ENCODE assay signal across 10 cellular contexts in the genomic region with DNA sequence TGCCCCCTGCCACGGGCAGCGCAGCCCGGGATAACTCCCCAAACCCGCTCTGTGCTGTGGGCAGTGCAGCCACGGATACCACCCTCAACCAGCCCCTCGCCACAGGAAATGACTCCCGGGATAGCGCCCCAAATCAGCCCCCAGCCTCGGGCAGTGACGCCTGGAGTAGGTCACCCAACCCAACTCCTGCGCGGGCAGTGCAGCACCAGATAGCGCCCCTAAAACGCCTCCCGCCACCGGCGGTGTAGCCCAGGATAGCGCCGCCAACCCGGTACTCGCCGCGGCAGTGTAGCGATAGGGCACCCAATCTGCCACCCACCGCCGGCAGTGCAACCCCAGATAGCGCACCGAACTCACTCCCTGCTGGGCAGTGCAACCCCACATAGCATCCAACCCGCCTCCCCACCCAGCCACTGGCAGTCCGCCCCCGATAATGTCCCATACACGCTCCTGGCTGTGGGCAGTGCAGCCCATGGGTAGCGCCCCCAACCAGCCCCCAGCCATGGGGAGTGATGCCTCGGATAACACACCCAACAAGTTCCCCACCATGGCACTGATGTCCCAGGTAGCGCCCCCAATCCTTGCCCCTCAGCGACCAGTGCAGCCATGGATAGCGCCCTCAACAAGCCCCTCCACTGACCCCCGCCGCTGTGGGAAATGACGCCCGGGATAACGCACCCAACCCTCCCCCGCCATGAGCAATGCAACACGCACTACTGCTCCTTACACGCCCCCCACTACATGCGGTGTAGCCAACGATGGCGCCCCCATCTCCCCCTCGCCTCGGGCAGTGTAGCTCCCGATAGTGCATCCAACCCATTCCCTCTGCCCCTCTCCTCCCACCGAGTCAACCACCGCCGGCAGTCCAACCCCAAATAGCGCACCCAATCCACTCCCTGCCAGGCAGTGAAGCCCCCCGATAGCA. TPM values are rescaled to one million over a fixed set of nuclear protein-coding genes. Genes with fewer than 3 reads are reported as not detected.
DNase-seq lines count a peak whose midpoint lies in the region; ATAC-seq and TF ChIP-seq lines count a peak whose summit lies in the region.
"Had no signal": no experiment of that assay in that cellular context is flagged by ENCODE, and none has a peak within 500 bp of the region (broad histone marks: within the 10 kb centered on the region; RNA-seq: fewer than 3 reads in every experiment).

No MANE protein-coding gene starts in this region.

- intact Hi-C loops in heart right ventricle (cut with DNase I), result loop anchor here in 7 of 10 donors (2.0 to 10.0 kb wide), 5 partner anchors 63 to 231 kb away; no protein-coding TSS in a partner anchor
- intact Hi-C loops in activated CD4-positive, alpha-beta memory T cell treated with anti-CD3 and anti-CD28 coated beads for 36 hours (cut with micrococcal nuclease), result loop anchor here (5.0 kb wide), 2 partner anchors 36 to 64 kb away; no protein-coding TSS in a partner anchor
- intact Hi-C loops in PC-3 (cut with micrococcal nuclease), result loop anchor here (10.0 kb wide), 1 partner anchor 271 kb away; the partner anchor contains the start of gene FBXO7

- H3F3A ChIP-seq in PC-3 (ENCODE audit: low read length, unreplicated experiment), result no peaks in the 10 kb centered on the region

- no peaks in the 10 kb centered on the region for H3K9me2 ChIP-seq in PC-3 (replicated peaks; ENCODE audit: low read length)

- H3K4me3 Mint-ChIP-seq in activated CD4-positive, alpha-beta memory T cell treated with anti-CD3 and anti-CD28 coated beads for 36 hours, result peak overlapping the region; percentile 70

- H3K4me1 Mint-ChIP-seq in activated CD4-positive, alpha-beta memory T cell treated with anti-CD3 and anti-CD28 coated beads for 36 hours (ENCODE audit: low read depth), result peaks cover 48% of the 10 kb centered on the region

- no peak for TF ChIP-seq EP300 in upper lobe of left lung (IDR thresholded peaks at IDR 0.05)

- no peaks in the 10 kb centered on the region for H3K36me3 ChIP-seq in heart right ventricle
- no peaks in the 10 kb centered on the region for H3K36me3 ChIP-seq in right atrium auricular region
- H3K36me3 ChIP-seq in iPS-18a (ENCODE audit: control insufficient read depth, low read depth, low read length), result no peaks in the 10 kb centered on the region
- no peaks in the 10 kb centered on the region for H3K36me3 ChIP-seq in upper lobe of left lung
- H3K36me3 ChIP-seq in PC-3 (ENCODE audit: low read depth, low read length), result no peaks in the 10 kb centered on the region

- H3K9me3 ChIP-seq in heart right ventricle, result no peaks in the 10 kb centered on the region
- no peaks in the 10 kb centered on the region for H3K9me3 ChIP-seq in right atrium auricular region
- H3K9me3 ChIP-seq in iPS-18a (ENCODE audit: control insufficient read depth, low read depth, low read length), result no peaks in the 10 kb centered on the region
- no peaks in the 10 kb centered on the region for H3K9me3 ChIP-seq in upper lobe of left lung
- no peaks in the 10 kb centered on the region for H3K9me3 ChIP-seq in PC-3 (ENCODE audit: low read length)

- no peak overlapping the region for H3K4me2 ChIP-seq in PC-3 (ENCODE audit: low read length)

- BruUV-seq in PC-3 (replicated peaks; lab: Mats Ljungman, UMichigan), result no TSS peak

- H3K27ac ChIP-seq in heart right ventricle, result no peak overlapping the region
- no peak overlapping the region for H3K27ac ChIP-seq in right atrium auricular region
- no peak overlapping the region for H3K27ac ChIP-seq in iPS-18a (ENCODE audit: low read length)
- H3K27ac ChIP-seq in upper lobe of left lung, result no peak overlapping the region
- H3K27ac ChIP-seq in PC-3 (ENCODE audit: low read length), result no peak overlapping the region

- no peak for TF ChIP-seq POLR2A in upper lobe of left lung (IDR thresholded peaks at IDR 0.05)

- H3K27me3 Mint-ChIP-seq in activated CD4-positive, alpha-beta memory T cell treated with anti-CD3 and anti-CD28 coated beads for 36 hours, result peaks cover 6% of the 10 kb centered on the region

- DNase-seq in heart right ventricle (no peak), right atrium auricular region (ENCODE audit: low spot score) (no peak), upper lobe of left lung (peak in 1 of 2 donors; percentile 72), PC-3 (no peak)
- peak; percentile 29 for DNase-seq in activated CD4-positive, alpha-beta memory T cell treated with anti-CD3 and anti-CD28 coated beads for 36 hours
- DNase-seq in activated CD4-positive, CD25-positive, alpha-beta regulatory T cell (lab: John Stamatoyannopoulos, UW), result no peak

- H3K27ac Mint-ChIP-seq in activated CD4-positive, alpha-beta memory T cell treated with anti-CD3 and anti-CD28 coated beads for 36 hours, result no peak overlapping the region

- no peak overlapping the region for H3K9ac ChIP-seq in iPS-18a (ENCODE audit: low read length)
- H3K9ac ChIP-seq in PC-3 (ENCODE audit: low read length), result no peak overlapping the region

- H3K36me3 Mint-ChIP-seq in activated CD4-positive, alpha-beta memory T cell treated with anti-CD3 and anti-CD28 coated beads for 36 hours, result no peaks in the 10 kb centered on the region

- peaks cover 0 to 42% (median 22%) of the 10 kb centered on the region in 7 donors for H3K27me3 ChIP-seq in heart right ventricle
- H3K27me3 ChIP-seq in right atrium auricular region, result no peaks in the 10 kb centered on the region
- peaks cover 53% of the 10 kb centered on the region for H3K27me3 ChIP-seq in iPS-18a (ENCODE audit: control insufficient read depth, insufficient read depth, low read length)
- H3K27me3 ChIP-seq in upper lobe of left lung, result peaks cover 0 to 19% (median 6%) of the 10 kb centered on the region in 4 donors
- no peaks in the 10 kb centered on the region for H3K27me3 ChIP-seq in PC-3 (ENCODE audit: low read length)

- no peaks in the 10 kb centered on the region for H3K79me2 ChIP-seq in PC-3 (ENCODE audit: low read length)

- WGBS in heart right ventricle, 2 donors, result 30 to 47% methylated on average over 55 to 56 of the region's 56 CpGs
- whole genome bisulfite sequencing in upper lobe of left lung, 2 donors, result 30 to 69% methylated on average over 20 to 44 of the region's 56 CpGs

- POLR2A ChIA-PET in activated CD4-positive, alpha-beta memory T cell treated with anti-CD3 and anti-CD28 coated beads for 36 hours (lab: Charles Lee), result no interaction called here
- POLR2A ChIA-PET in PC-3 (lab: Charles Lee; ENCODE audit: unreplicated experiment), result no interaction called here

- peak in 2 of 8 donors; percentile 7 to 18 for ATAC-seq in heart right ventricle
- ATAC-seq in upper lobe of left lung (ENCODE audit: low FRiP score in 2 of 2), result peak in 1 of 2 donors; percentile 13
- ATAC-seq in GM21390 (IDR thresholded peaks at IDR 0.05; ENCODE audit: unreplicated experiment), result no peak
- ATAC-seq in PC-3, result no peak

- TF ChIP-seq CTCF in heart right ventricle (IDR thresholded peaks at IDR 0.05) (no peak), right atrium auricular region (IDR thresholded peaks at IDR 0.05) (no peak), upper lobe of left lung (IDR thresholded peaks at IDR 0.05) (no peak), PC-3 (conservative IDR thresholded peaks at IDR 0.05; ENCODE audit: low read depth, low read length) (no peak)

- no peaks in the 10 kb centered on the region for H4K20me1 ChIP-seq in PC-3 (ENCODE audit: low read length)

- no peaks in the 10 kb centered on the region for H3K9me3 Mint-ChIP-seq in activated CD4-positive, alpha-beta memory T cell treated with anti-CD3 and anti-CD28 coated beads for 36 hours

- H3K4me3 ChIP-seq in heart right ventricle (peak overlapping the region in 8 of 10 donors; percentile 9 to 40 (median 28)), right atrium auricular region (peak overlapping the region in 1 of 2 donors; percentile 38), iPS-18a (ENCODE audit: low read length) (peak overlapping the region; percentile 53), upper lobe of left lung (peak overlapping the region in 3 of 4 donors; percentile 25 to 37 (median 33)), PC-3 (ENCODE audit: low read length) (no peak overlapping the region)

- H2AFZ ChIP-seq in PC-3 (ENCODE audit: low read length), result no peak overlapping the region

- CTCF ChIA-PET in activated CD4-positive, alpha-beta memory T cell treated with anti-CD3 and anti-CD28 coated beads for 36 hours (lab: Charles Lee), result no interaction called here
- CTCF ChIA-PET in PC-3 (lab: Charles Lee), result no interaction called here

- H3K4me1 ChIP-seq in heart right ventricle, result peaks cover 0 to 15% (median 9%) of the 10 kb centered on the region in 9 donors
- peaks cover 0 to 16% of the 10 kb centered on the region in 2 donors for H3K4me1 ChIP-seq in right atrium auricular region
- peaks cover 9% of the 10 kb centered on the region for H3K4me1 ChIP-seq in iPS-18a (ENCODE audit: control insufficient read depth, low read depth, low read length)
- H3K4me1 ChIP-seq in upper lobe of left lung, result peaks cover 13 to 44% (median 17%) of the 10 kb centered on the region in 4 donors
- H3K4me1 ChIP-seq in PC-3 (ENCODE audit: insufficient read depth, low read length), result no peaks in the 10 kb centered on the region

RNA-seq across cellular contexts. Expression of gene RFPL2, which starts 1.4 kb away (rescaled TPM):
- total RNA-seq in heart right ventricle (not detected), right atrium auricular region (not detected), upper lobe of left lung (under 1 TPM in 1 of 6 donors, not detected in 5; 0.49 TPM), PC-3 (2014; rRNA removed) (not detected in 2 replicates)
- polyA plus RNA-seq in heart right ventricle, result under 1 TPM in 1 of 2 donors, not detected in 1; 0.03 TPM
- under 1 TPM; 0.52 to 0.53 TPM for total RNA-seq in activated CD4-positive, alpha-beta memory T cell treated with anti-CD3 and anti-CD28 coated beads for 36 hours
- total RNA-seq: Daoy had no signal

RNA-seq across cellular contexts. Expression of gene C22orf42, which starts 44.3 kb away (rescaled TPM):
- not detected for total RNA-seq in heart right ventricle
- not detected for polyA plus RNA-seq in heart right ventricle
- total RNA-seq in right atrium auricular region, result not detected
- total RNA-seq in activated CD4-positive, alpha-beta memory T cell treated with anti-CD3 and anti-CD28 coated beads for 36 hours, result not detected
- total RNA-seq in upper lobe of left lung, result not detected
- not detected in 2 replicates for total RNA-seq in PC-3 (2014; rRNA removed)
- total RNA-seq: Daoy, SK-MEL-5 had no signal

RNA-seq across cellular contexts. Expression of gene SLC5A4, which starts 51.7 kb away (rescaled TPM):
- total RNA-seq in heart right ventricle (under 1 TPM in 8 of 10 donors, not detected in 2; 0.10 to 0.89 (median 0.20) TPM), right atrium auricular region (under 1 TPM in 1 of 2 donors, not detected in 1; 0.35 TPM), upper lobe of left lung (1 to 10 TPM in 4 of 6 donors, under 1 TPM in 2; 0.33 to 6.3 (median 1.2) TPM), PC-3 (2014; rRNA removed) (not detected in 2 replicates)
- under 1 TPM; 0.06 to 0.29 TPM for polyA plus RNA-seq in heart right ventricle
- not detected for total RNA-seq in activated CD4-positive, alpha-beta memory T cell treated with anti-CD3 and anti-CD28 coated beads for 36 hours
- total RNA-seq: Daoy had no signal
